Comparison of ENCODE assay signal across 36 cellular contexts in genomic region chr1:179385510-179385909, GRCh38. TPM values are rescaled to one million over a fixed set of nuclear protein-coding genes. Genes with fewer than 3 reads are reported as not detected.
"Had no signal": no experiment of that assay in that cellular context is flagged by ENCODE, and none has a peak within 500 bp of the region (broad histone marks: within the 10 kb centered on the region; RNA-seq: fewer than 3 reads in every experiment).

No MANE protein-coding gene starts in this region.

- H3K4me1 ChIP-seq: ascending aorta had no signal

- H3K27me3 Mint-ChIP-seq: activated B cell treated with CpG ODN at 0.5 μM for 24 hours; activated CD4-positive, alpha-beta memory T cell treated with anti-CD3 and anti-CD28 coated beads for 36 hours; activated CD8-positive, alpha-beta T cell treated with anti-CD3 and anti-CD28 coated beads for 36 hours; activated naive CD8-positive, alpha-beta T cell treated with anti-CD3 and anti-CD28 coated beads for 36 hours; activated T-helper 17 cell treated with anti-CD3 and anti-CD28 coated beads, Interleukin-2, amount 50 U/mL, for 72 hours; brain; central memory CD8-positive, alpha-beta T cell had no signal

- H3K9me3 Mint-ChIP-seq: activated B cell treated with CpG ODN at 0.5 μM for 24 hours; activated CD4-positive, alpha-beta memory T cell treated with anti-CD3 and anti-CD28 coated beads for 36 hours; activated CD4-positive, alpha-beta T cell treated with anti-CD3 and anti-CD28 coated beads, Interleukin-2, amount 10 ng/mL, durations not matched to agents 24 days and 14 days; activated CD8-positive, alpha-beta T cell treated with anti-CD3 and anti-CD28 coated beads for 36 hours; activated naive CD4-positive, alpha-beta T cell treated with anti-CD3 and anti-CD28 coated beads for 36 hours; activated naive CD4-positive, alpha-beta T cell treated with anti-CD3 and anti-CD28 coated beads, Interleukin-2, amount 50 U/mL, for 72 hours; activated naive CD8-positive, alpha-beta T cell treated with anti-CD3 and anti-CD28 coated beads for 36 hours; activated T-cell treated with anti-CD3 and anti-CD28 coated beads, Interleukin-2, amount 50 U/mL, for 4 hours; activated T-cell treated with anti-CD3 and anti-CD28 coated beads, Interleukin-2, amount 50 U/mL, for 72 hours; activated T-helper 1 cell treated with anti-CD3 and anti-CD28 coated beads, Interleukin-12 subunit alpha, Interleukin-12 subunit beta, Interleukin-2, Interleukin-4 antibody, amounts not matched to agents 30 ng/mL and 10 ng/mL and 1 ng/mL, durations not matched to agents 14 hours and 24 hours and 36 hours; activated T-helper 17 cell treated with anti-CD3 and anti-CD28 coated beads, Interleukin-2, amount 50 U/mL, for 72 hours; brain; central memory CD8-positive, alpha-beta T cell; T-helper 1 cell treated with Interleukin-12 subunit alpha and Interleukin-12 subunit beta and Interleukin-4 antibody, amounts not matched to agents 30 μg/mL and 1 μg/mL, for 36 hours; T-helper 2 cell treated with Interferon-gamma antibody and Interleukin-4, amounts not matched to agents 5 μg/mL and 100 μg/mL, for 36 hours had no signal

- H3K27ac ChIP-seq: ascending aorta, cardiac muscle cell, VCaP had no signal

- H3K27me3 ChIP-seq: ascending aorta, cardiac muscle cell had no signal

- H3K4me1 Mint-ChIP-seq: activated B cell treated with CpG ODN at 0.5 μM for 24 hours; activated CD4-positive, alpha-beta T cell treated with anti-CD3 and anti-CD28 coated beads, Interleukin-2, amount 10 ng/mL, durations not matched to agents 24 days and 14 days; activated naive CD8-positive, alpha-beta T cell treated with anti-CD3 and anti-CD28 coated beads for 36 hours; activated T-helper 17 cell treated with anti-CD3 and anti-CD28 coated beads, Interleukin-2, amount 50 U/mL, for 72 hours; brain; central memory CD8-positive, alpha-beta T cell had no signal

- H3K36me3 Mint-ChIP-seq: activated CD4-positive, alpha-beta memory T cell treated with anti-CD3 and anti-CD28 coated beads for 36 hours; activated naive CD4-positive, alpha-beta T cell treated with anti-CD3 and anti-CD28 coated beads, Interleukin-2, amount 50 U/mL, for 72 hours; activated naive CD8-positive, alpha-beta T cell treated with anti-CD3 and anti-CD28 coated beads for 36 hours; brain had no signal

- ATAC-seq: activated CD8-positive, alpha-beta T cell treated with anti-CD3 and anti-CD28 coated beads for 36 hours; activated naive CD4-positive, alpha-beta T cell treated with anti-CD3 and anti-CD28 coated beads, Interleukin-2, amount 50 U/mL, for 72 hours; activated T-cell treated with anti-CD3 and anti-CD28 coated beads, Interleukin-2, amount 50 U/mL, for 4 hours; activated T-cell treated with anti-CD3 and anti-CD28 coated beads, Interleukin-2, amount 50 U/mL, for 72 hours; activated T-helper 17 cell treated with anti-CD3 and anti-CD28 coated beads, Interleukin-2, amount 50 U/mL, for 72 hours had no signal

- H3K4me3 ChIP-seq: ascending aorta, cardiac muscle cell had no signal

- H3K4me3 Mint-ChIP-seq: activated B cell treated with CpG ODN at 0.5 μM for 24 hours; activated CD4-positive, alpha-beta memory T cell treated with anti-CD3 and anti-CD28 coated beads for 36 hours; activated CD4-positive, alpha-beta T cell treated with anti-CD3 and anti-CD28 coated beads, Interleukin-2, amount 10 ng/mL, durations not matched to agents 24 days and 14 days; activated CD8-positive, alpha-beta T cell treated with anti-CD3 and anti-CD28 coated beads for 36 hours; activated naive CD4-positive, alpha-beta T cell treated with anti-CD3 and anti-CD28 coated beads for 36 hours; activated naive CD8-positive, alpha-beta T cell treated with anti-CD3 and anti-CD28 coated beads for 36 hours; activated T-cell treated with anti-CD3 and anti-CD28 coated beads, Interleukin-2, amount 50 U/mL, for 4 hours; activated T-cell treated with anti-CD3 and anti-CD28 coated beads, Interleukin-2, amount 50 U/mL, for 72 hours; activated T-helper 1 cell treated with anti-CD3 and anti-CD28 coated beads, Interleukin-12 subunit alpha, Interleukin-12 subunit beta, Interleukin-2, Interleukin-4 antibody, amounts not matched to agents 30 ng/mL and 10 ng/mL and 1 ng/mL, durations not matched to agents 14 hours and 24 hours and 36 hours; activated T-helper 17 cell treated with anti-CD3 and anti-CD28 coated beads, Interleukin-2, amount 50 U/mL, for 72 hours; brain; central memory CD8-positive, alpha-beta T cell; T-helper 1 cell treated with Interleukin-12 subunit alpha and Interleukin-12 subunit beta and Interleukin-4 antibody, amounts not matched to agents 30 μg/mL and 1 μg/mL, for 36 hours; T-helper 2 cell treated with Interferon-gamma antibody and Interleukin-4, amounts not matched to agents 5 μg/mL and 100 μg/mL, for 36 hours had no signal

- H3K36me3 ChIP-seq: ascending aorta, cardiac muscle cell had no signal

- H3K27ac Mint-ChIP-seq: activated B cell treated with CpG ODN at 0.5 μM for 24 hours; activated CD4-positive, alpha-beta memory T cell treated with anti-CD3 and anti-CD28 coated beads for 36 hours; activated CD4-positive, alpha-beta T cell treated with anti-CD3 and anti-CD28 coated beads, Interleukin-2, amount 10 ng/mL, durations not matched to agents 24 days and 14 days; activated CD8-positive, alpha-beta T cell treated with anti-CD3 and anti-CD28 coated beads for 36 hours; activated naive CD4-positive, alpha-beta T cell treated with anti-CD3 and anti-CD28 coated beads for 36 hours; activated naive CD4-positive, alpha-beta T cell treated with anti-CD3 and anti-CD28 coated beads, Interleukin-2, amount 50 U/mL, for 72 hours; activated naive CD8-positive, alpha-beta T cell treated with anti-CD3 and anti-CD28 coated beads for 36 hours; activated T-cell treated with anti-CD3 and anti-CD28 coated beads, Interleukin-2, amount 50 U/mL, for 72 hours; activated T-helper 1 cell treated with anti-CD3 and anti-CD28 coated beads, Interleukin-12 subunit alpha, Interleukin-12 subunit beta, Interleukin-2, Interleukin-4 antibody, amounts not matched to agents 30 ng/mL and 10 ng/mL and 1 ng/mL, durations not matched to agents 14 hours and 24 hours and 36 hours; activated T-helper 17 cell treated with anti-CD3 and anti-CD28 coated beads, Interleukin-2, amount 50 U/mL, for 72 hours; brain; T-helper 1 cell treated with Interleukin-12 subunit alpha and Interleukin-12 subunit beta and Interleukin-4 antibody, amounts not matched to agents 30 μg/mL and 1 μg/mL, for 36 hours; T-helper 2 cell treated with Interferon-gamma antibody and Interleukin-4, amounts not matched to agents 5 μg/mL and 100 μg/mL, for 36 hours had no signal

- DNase-seq: activated B cell treated with CpG ODN at 0.5 μM for 24 hours; activated CD4-positive, alpha-beta memory T cell treated with anti-CD3 and anti-CD28 coated beads for 36 hours; activated CD4-positive, alpha-beta T cell treated with anti-CD3 and anti-CD28 coated beads for 4 hours; activated CD4-positive, alpha-beta T cell treated with anti-CD3 and anti-CD28 coated beads, Interleukin-2, amount 10 ng/mL, durations not matched to agents 24 days and 14 days; activated CD4-positive, alpha-beta T cell treated with anti-CD3 and anti-CD28 coated beads, Interleukin-2, amount 50 U/mL, for 1 hour; activated CD4-positive, alpha-beta T cell treated with anti-CD3 and anti-CD28 coated beads, Interleukin-2, amount 50 U/mL, for 4 hours; activated CD4-positive, CD25-positive, alpha-beta regulatory T cell treated with anti-CD3 and anti-CD28 coated beads, Interleukin-2, amount 50 U/mL, for 72 hours; activated CD8-positive, alpha-beta memory T cell treated with anti-CD3 and anti-CD28 coated beads, Interleukin-2, amount 50 U/mL, for 4 hours; activated CD8-positive, alpha-beta T cell treated with anti-CD3 and anti-CD28 coated beads for 36 hours; activated effector memory CD4-positive, alpha-beta T cell treated with anti-CD3 and anti-CD28 coated beads, Interleukin-2, amount 50 U/mL, for 16 hours; activated gamma-delta T cell treated with Interleukin-2 at 50 U/mL for 16 hours; activated naive CD4-positive, alpha-beta T cell; activated naive CD4-positive, alpha-beta T cell treated with anti-CD3 and anti-CD28 coated beads for 36 hours; activated naive CD4-positive, alpha-beta T cell treated with anti-CD3 and anti-CD28 coated beads, Interleukin-2, amount 50 U/mL, for 16 hours; activated naive CD8-positive, alpha-beta T cell treated with anti-CD3 and anti-CD28 coated beads for 36 hours; activated T-cell treated with anti-CD3 and anti-CD28 coated beads for 4 hours; activated T-cell treated with anti-CD3 and anti-CD28 coated beads, Interleukin-2, amount 50 U/mL, for 1 hour; activated T-cell treated with anti-CD3 and anti-CD28 coated beads, Interleukin-2, amount 50 U/mL, for 4 hours; activated T-cell treated with anti-CD3 and anti-CD28 coated beads, Interleukin-2, amount 50 U/mL, for 72 hours; amygdala; anterior cingulate cortex; caudate nucleus; cerebellar nuclear complex; T-helper 2 cell; T-helper 9 cell had no signal

RNA-seq across cellular contexts. Expression of gene AXDND1, which starts 19.7 kb away (rescaled TPM):
- total RNA-seq: activated CD4-positive, alpha-beta T cell treated with anti-CD3 and anti-CD28 coated beads, Interleukin-2, amount 10 ng/mL, durations not matched to agents 24 days and 14 days; activated T-helper 1 cell treated with anti-CD3 and anti-CD28 coated beads, Interleukin-12 subunit alpha, Interleukin-12 subunit beta, Interleukin-2, Interleukin-4 antibody, amounts not matched to agents 30 ng/mL and 10 ng/mL and 1 ng/mL, durations not matched to agents 14 hours and 24 hours and 36 hours; activated T-helper 17 cell treated with anti-CD3 and anti-CD28 coated beads, Interleukin-2, amount 50 U/mL, for 72 hours; ascending aorta; bronchial epithelial cell had no signal
